ENCODE assay signal across 20 cellular contexts in genomic region chr12:100114574-100114973, GRCh38. TPM values are rescaled to one million over a fixed set of nuclear protein-coding genes. Genes with fewer than 3 reads are reported as not detected.
A peak's percentile ranks its signal among the peaks of the same experiment; 100 is the strongest.
DNase-seq lines count a peak whose midpoint lies in the region; ATAC-seq and TF ChIP-seq lines count a peak whose summit lies in the region.
"Had no signal": no experiment of that assay in that cellular context is flagged by ENCODE, and none has a peak within 500 bp of the region (broad histone marks: within the 10 kb centered on the region; RNA-seq: fewer than 3 reads in every experiment).

No MANE protein-coding gene starts in this region.

- H3K9me3 ChIP-seq in endodermal cell (ENCODE audit: control insufficient read depth, low read length), result peaks cover 12% of the 10 kb centered on the region
- H3K9me3 ChIP-seq: A549, neutrophil had no signal

- H3K36me3 Mint-ChIP-seq in endodermal cell (ENCODE audit: low read depth), result peaks cover 24% of the 10 kb centered on the region
- H3K36me3 Mint-ChIP-seq in activated CD4-positive, alpha-beta T cell treated with anti-CD3 and anti-CD28 coated beads, Interleukin-2, amount 10 ng/mL, durations not matched to agents 24 days and 14 days (ENCODE audit: low read depth), result peaks cover 27% of the 10 kb centered on the region

- no peaks in the 10 kb centered on the region for H3K27me3 Mint-ChIP-seq in endodermal cell (ENCODE audit: insufficient read depth)
- H3K27me3 Mint-ChIP-seq in activated CD4-positive, alpha-beta T cell treated with anti-CD3 and anti-CD28 coated beads, Interleukin-2, amount 10 ng/mL, durations not matched to agents 24 days and 14 days, result no peaks in the 10 kb centered on the region
- H3K27me3 Mint-ChIP-seq: activated naive CD4-positive, alpha-beta T cell treated with anti-CD3 and anti-CD28 coated beads, Interleukin-2, amount 50 U/mL, for 24 hours had no signal

- H3K4me1 ChIP-seq in endodermal cell (ENCODE audit: control insufficient read depth, insufficient read depth, low read length), result no peaks in the 10 kb centered on the region
- H3K4me1 ChIP-seq: A549 had no signal

- peaks cover 13% of the 10 kb centered on the region for H3K9me3 Mint-ChIP-seq in endodermal cell
- H3K9me3 Mint-ChIP-seq in activated CD4-positive, alpha-beta T cell treated with anti-CD3 and anti-CD28 coated beads, Interleukin-2, amount 10 ng/mL, durations not matched to agents 24 days and 14 days, result peaks cover 2% of the 10 kb centered on the region
- H3K9me3 Mint-ChIP-seq: activated naive CD4-positive, alpha-beta T cell treated with anti-CD3 and anti-CD28 coated beads, Interleukin-2, amount 50 U/mL, for 24 hours had no signal

- intact Hi-C loops in activated CD4-positive, alpha-beta T cell treated with anti-CD3 and anti-CD28 coated beads, Interleukin-2, amount 10 ng/mL, durations not matched to agents 24 days and 14 days (cut with micrococcal nuclease), result no loop called here

- TF ChIP-seq CTCF in AG09309 (IDR thresholded peaks at IDR 0.05; ENCODE audit: control insufficient read depth, insufficient read depth, low read depth, low read length, missing control alignments) (no peak), endodermal cell (conservative IDR thresholded peaks at IDR 0.05) (no peak)

- H3K27ac Mint-ChIP-seq in endodermal cell, result peak overlapping the region; percentile 37
- H3K27ac Mint-ChIP-seq in activated CD4-positive, alpha-beta T cell treated with anti-CD3 and anti-CD28 coated beads, Interleukin-2, amount 10 ng/mL, durations not matched to agents 24 days and 14 days, result no peak overlapping the region
- H3K27ac Mint-ChIP-seq: activated naive CD4-positive, alpha-beta T cell treated with anti-CD3 and anti-CD28 coated beads, Interleukin-2, amount 50 U/mL, for 24 hours had no signal

- H3K27ac ChIP-seq in endodermal cell (ENCODE audit: low read depth, low read length), result no peak overlapping the region
- H3K27ac ChIP-seq: A549, HL-60, neutrophil, PC-9 had no signal

- H3K4me3 Mint-ChIP-seq in endodermal cell, result no peak overlapping the region
- no peak overlapping the region for H3K4me3 Mint-ChIP-seq in activated CD4-positive, alpha-beta T cell treated with anti-CD3 and anti-CD28 coated beads, Interleukin-2, amount 10 ng/mL, durations not matched to agents 24 days and 14 days
- H3K4me3 Mint-ChIP-seq: activated naive CD4-positive, alpha-beta T cell treated with anti-CD3 and anti-CD28 coated beads, Interleukin-2, amount 50 U/mL, for 24 hours had no signal

- DNase-seq in AG09309 (ENCODE audit: low read depth), result peak; percentile 13
- DNase-seq in endodermal cell, result no peak
- no peak for DNase-seq in activated CD4-positive, alpha-beta T cell treated with anti-CD3 and anti-CD28 coated beads, Interleukin-2, amount 10 ng/mL, durations not matched to agents 24 days and 14 days
- DNase-seq in OCI-M1 (lab: John Stamatoyannopoulos, UW), result no peak
- DNase-seq in A172 (ENCODE audit: low spot score), result no peak
- DNase-seq: activated CD4-positive, alpha-beta T cell treated with anti-CD3 and anti-CD28 coated beads, Interleukin-2, amount 50 U/mL, for 1 hour; H7; hypothalamus; NCI-H2081; NCI-H526 treated with DMSO at 0.1 percent for 48 hours; PC-9 had no signal

- H3K36me3 ChIP-seq in endodermal cell (ENCODE audit: control insufficient read depth, insufficient read depth, low read length), result peaks cover 10% of the 10 kb centered on the region
- H3K36me3 ChIP-seq: neutrophil had no signal

- no peak overlapping the region for H3K9ac ChIP-seq in endodermal cell (ENCODE audit: extremely low read depth, low read length, poor library complexity, severe bottlenecking)

- peaks cover 8% of the 10 kb centered on the region for H3K4me1 Mint-ChIP-seq in endodermal cell
- peaks cover 12% of the 10 kb centered on the region for H3K4me1 Mint-ChIP-seq in activated CD4-positive, alpha-beta T cell treated with anti-CD3 and anti-CD28 coated beads, Interleukin-2, amount 10 ng/mL, durations not matched to agents 24 days and 14 days

- H3K4me3 ChIP-seq in AG09309 (ENCODE audit: control insufficient read depth, low read depth, low read length), result no peak overlapping the region
- no peak overlapping the region for H3K4me3 ChIP-seq in endodermal cell (ENCODE audit: low read length)
- H3K4me3 ChIP-seq: A549, K562, PC-9 had no signal

- no peaks in the 10 kb centered on the region for H3K27me3 ChIP-seq in endodermal cell (ENCODE audit: control insufficient read depth, insufficient read depth, low read length, poor library complexity, severe bottlenecking)
- H3K27me3 ChIP-seq: neutrophil had no signal

- ATAC-seq in GM19043 (IDR thresholded peaks at IDR 0.05; ENCODE audit: low read depth, unreplicated experiment), result peak; percentile 52
- peak; percentile 71 for ATAC-seq in HG03175 (IDR thresholded peaks at IDR 0.05; ENCODE audit: unreplicated experiment)
- ATAC-seq in HG02840 (IDR thresholded peaks at IDR 0.05; ENCODE audit: low FRiP score, unreplicated experiment), result no peak
- ATAC-seq: A549, esophagus mucosa, K562 had no signal

RNA-seq across cellular contexts. Expression of gene BLTP3B, which starts 28.1 kb away (rescaled TPM):
- 10 to 100 TPM; 29.1 to 40.6 TPM for total RNA-seq in endodermal cell
- polyA plus RNA-seq in endodermal cell (2013, experiment 1 of 2), result 19.4 TPM
- polyA plus RNA-seq in endodermal cell (2013, experiment 2 of 2), result 18.8 TPM
- 57.6 and 63.6 TPM in 2 replicates for total RNA-seq in activated CD4-positive, alpha-beta T cell treated with anti-CD3 and anti-CD28 coated beads, Interleukin-2, amount 10 ng/mL, durations not matched to agents 24 days and 14 days
- total RNA-seq in A172 (2014; rRNA removed; shearing (Covaris generic)), result 34.9 and 41.2 TPM in 2 replicates
